Comparison of ENCODE assay signal across 1 cellular context in genomic region chr2:217622205-217622621, GRCh38.
TF ChIP-seq lines count a peak whose summit lies in the region.

No MANE protein-coding gene starts in this region.

TF ChIP-seq in HepG2, 621 proteins besides CTCF, POLR2A, EP300 and RAD21 (continued from another document and continues in another):
- peak; percentile 38; the same call in 1 of the 2 replicates for TF ChIP-seq CREB1 (IDR thresholded peaks at IDR 0.05)
- TF ChIP-seq CREB1 (CRISPR knock-in tag; IDR thresholded peaks at IDR 0.05) = no peak
- no peak for TF ChIP-seq ZBTB38 (CRISPR knock-in tag; IDR thresholded peaks at IDR 0.05)
- peak; percentile 24; the same call in 1 of the 2 replicates for TF ChIP-seq ZNF331 (CRISPR knock-in tag; IDR thresholded peaks at IDR 0.05)
- TF ChIP-seq HINFP (CRISPR knock-in tag; IDR thresholded peaks at IDR 0.05; ENCODE audit: low read depth) = no peak
- no peak for TF ChIP-seq RFX5 (IDR thresholded peaks at IDR 0.05; ENCODE audit: low read depth, low read length)
- TF ChIP-seq ZNF720 (CRISPR knock-in tag; IDR thresholded peaks at IDR 0.05) = no peak
- no peak for TF ChIP-seq PAWR (CRISPR knock-in tag; IDR thresholded peaks at IDR 0.05; ENCODE audit: borderline replicate concordance)
- no peak for TF ChIP-seq ZBTB37 (CRISPR knock-in tag; IDR thresholded peaks at IDR 0.05)
- TF ChIP-seq ZBTB33 (CRISPR knock-in tag; IDR thresholded peaks at IDR 0.05) = no peak
- no peak for TF ChIP-seq KAT7 (CRISPR knock-in tag; IDR thresholded peaks at IDR 0.05; ENCODE audit: borderline replicate concordance)
- no peak for TF ChIP-seq ISL2 (CRISPR knock-in tag; IDR thresholded peaks at IDR 0.05)
- no peak for TF ChIP-seq KLF15 (CRISPR knock-in tag; IDR thresholded peaks at IDR 0.05; ENCODE audit: borderline replicate concordance)
- no peak for TF ChIP-seq ZNF576 (CRISPR knock-in tag; IDR thresholded peaks at IDR 0.05)
- TF ChIP-seq CREM (IDR thresholded peaks at IDR 0.05) = peak; percentile 32; the same call in 1 of the 2 replicates
- no peak for TF ChIP-seq CREM (CRISPR knock-in tag; IDR thresholded peaks at IDR 0.05)
- TF ChIP-seq ZNF24 (IDR thresholded peaks at IDR 0.05) = no peak
- no peak for TF ChIP-seq ZFP37 (CRISPR knock-in tag; IDR thresholded peaks at IDR 0.05; ENCODE audit: borderline replicate concordance)
- 0 out of 2 replicates have a peak, but pooled peaks have one; percentile 20 for TF ChIP-seq CEBPG (CRISPR knock-in tag; IDR thresholded peaks at IDR 0.05)
- no peak for TF ChIP-seq ZBTB4 (CRISPR knock-in tag; IDR thresholded peaks at IDR 0.05; ENCODE audit: borderline replicate concordance)
- TF ChIP-seq ATF2 (CRISPR knock-in tag; IDR thresholded peaks at IDR 0.05) = peak; percentile 98
- TF ChIP-seq ZNF768 (CRISPR knock-in tag; IDR thresholded peaks at IDR 0.05) = no peak
- no peak for TF ChIP-seq ZBTB7A (CRISPR knock-in tag; IDR thresholded peaks at IDR 0.05)
- TF ChIP-seq KMT2B (CRISPR knock-in tag; IDR thresholded peaks at IDR 0.05) = no peak
- no peak for TF ChIP-seq ZNF44 (CRISPR knock-in tag; IDR thresholded peaks at IDR 0.05)
- no peak for TF ChIP-seq ZNF614 (CRISPR knock-in tag; IDR thresholded peaks at IDR 0.05; ENCODE audit: borderline replicate concordance)
- TF ChIP-seq SETDB1 (CRISPR knock-in tag; IDR thresholded peaks at IDR 0.05; ENCODE audit: borderline replicate concordance) = no peak
- TF ChIP-seq JUN (CRISPR knock-in tag; IDR thresholded peaks at IDR 0.05) = peak; percentile 95
- TF ChIP-seq ZNF691 (CRISPR knock-in tag; IDR thresholded peaks at IDR 0.05; ENCODE audit: borderline replicate concordance, low read depth) = no peak
- TF ChIP-seq ZNF276 (CRISPR knock-in tag; IDR thresholded peaks at IDR 0.05; ENCODE audit: low read depth) = no peak
- TF ChIP-seq ZBTB20 (CRISPR knock-in tag; IDR thresholded peaks at IDR 0.05; ENCODE audit: borderline replicate concordance, low read depth) = peak; percentile 58; the same call in 1 of the 2 replicates
- TF ChIP-seq TMF1 (CRISPR knock-in tag; IDR thresholded peaks at IDR 0.05; ENCODE audit: low read depth) = no peak
- TF ChIP-seq ZFP90 (CRISPR knock-in tag; IDR thresholded peaks at IDR 0.05; ENCODE audit: borderline replicate concordance) = no peak
- TF ChIP-seq ZNF569 (CRISPR knock-in tag; IDR thresholded peaks at IDR 0.05; ENCODE audit: borderline replicate concordance) = no peak
- no peak for TF ChIP-seq ZNF780A (CRISPR knock-in tag; IDR thresholded peaks at IDR 0.05)
- no peak for TF ChIP-seq ZMAT3 (CRISPR knock-in tag; conservative IDR thresholded peaks at IDR 0.05)
- peak; percentile 84 for TF ChIP-seq BCL6 (CRISPR knock-in tag; IDR thresholded peaks at IDR 0.05)
- TF ChIP-seq ZNF263 (CRISPR knock-in tag; IDR thresholded peaks at IDR 0.05) = no peak
- TF ChIP-seq E2F1 (CRISPR knock-in tag; IDR thresholded peaks at IDR 0.05) = no peak
- TF ChIP-seq BORCS8-MEF2B (CRISPR knock-in tag; IDR thresholded peaks at IDR 0.05) = no peak
- TF ChIP-seq ZNF549 (CRISPR knock-in tag; IDR thresholded peaks at IDR 0.05) = no peak
- no peak for TF ChIP-seq GZF1 (CRISPR knock-in tag; IDR thresholded peaks at IDR 0.05)
- no peak for TF ChIP-seq REPIN1 (CRISPR knock-in tag; IDR thresholded peaks at IDR 0.05; ENCODE audit: borderline replicate concordance, low read depth)
- TF ChIP-seq ZBTB14 (CRISPR knock-in tag; IDR thresholded peaks at IDR 0.05) = no peak
- TF ChIP-seq ZBTB2 (CRISPR knock-in tag; IDR thresholded peaks at IDR 0.05; ENCODE audit: low read depth) = no peak
- peak; percentile 43; the same call in 1 of the 2 replicates for TF ChIP-seq SOX13 (IDR thresholded peaks at IDR 0.05)
- peak in 1 of 2 experiments; percentile 86; a peak in 2 of 4 replicates for TF ChIP-seq SOX13 (CRISPR knock-in tag; conservative IDR thresholded peaks at IDR 0.05 in 1 of 2, IDR thresholded peaks at IDR 0.05 in 1 of 2)
- TF ChIP-seq PTBP1 (IDR thresholded peaks at IDR 0.05; ENCODE audit: low read depth, low read length, poor library complexity, severe bottlenecking) = no peak
- TF ChIP-seq NFE2L2 (IDR thresholded peaks at IDR 0.05; ENCODE audit: low read length) = no peak
- no peak for TF ChIP-seq ZFP82 (CRISPR knock-in tag; IDR thresholded peaks at IDR 0.05; ENCODE audit: borderline replicate concordance)
- TF ChIP-seq ZFP41 (CRISPR knock-in tag; IDR thresholded peaks at IDR 0.05; ENCODE audit: borderline replicate concordance) = no peak
- no peak for TF ChIP-seq ZNF3 (CRISPR knock-in tag; IDR thresholded peaks at IDR 0.05)
- no peak for TF ChIP-seq REXO4 (CRISPR knock-in tag; IDR thresholded peaks at IDR 0.05; ENCODE audit: borderline replicate concordance)
- TF ChIP-seq SAFB2 (CRISPR knock-in tag; IDR thresholded peaks at IDR 0.05; ENCODE audit: borderline replicate concordance, low read depth) = no peak
